9 cellular contexts compared by ENCODE assay signal in the genomic region with DNA sequence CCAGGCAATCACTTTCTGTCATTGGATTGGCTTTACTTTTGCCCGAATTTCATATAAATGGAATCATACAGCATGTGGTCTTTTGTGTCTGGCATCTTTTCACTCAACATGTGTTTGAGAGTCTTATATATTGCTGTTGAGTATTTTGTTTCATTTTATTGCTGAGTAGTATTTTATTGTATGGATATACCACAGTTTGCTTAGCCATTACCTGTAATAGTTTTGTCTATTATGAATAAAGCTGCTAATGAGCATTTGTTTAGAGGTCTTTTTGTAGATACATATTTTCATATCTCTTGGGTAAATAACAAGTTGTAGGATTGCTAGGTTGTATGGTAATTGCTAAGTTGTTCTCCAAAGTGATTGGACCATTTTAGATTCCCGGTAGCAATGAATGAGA.
"Had no signal": no experiment of that assay in that cellular context is flagged by ENCODE, and none has a peak within 500 bp of the region (broad histone marks: within the 10 kb centered on the region; RNA-seq: fewer than 3 reads in every experiment).

No MANE protein-coding gene starts in this region.

- H3K9me3 Mint-ChIP-seq: HFFc6 had no signal

- H3K4me3 Mint-ChIP-seq: HFFc6, IgD-negative memory B cell had no signal

- H3K4me1 ChIP-seq: HAP-1 had no signal

- H3K4me3 ChIP-seq: GM23248, HAP-1 had no signal

- H3K4me1 Mint-ChIP-seq: IgD-negative memory B cell had no signal

- H3K27ac Mint-ChIP-seq: HFFc6, IgD-negative memory B cell had no signal

- ATAC-seq: HCT116 had no signal

- H3K27ac ChIP-seq: GM23248, HL-60 had no signal

- H2AFZ ChIP-seq: GM23248 had no signal

- H3K9ac ChIP-seq: GM23248 had no signal

- H3K27me3 Mint-ChIP-seq: IgD-negative memory B cell had no signal

- H3K9me3 ChIP-seq: HAP-1 had no signal

- DNase-seq: GM23248, GOT3, H7, HFFc6, KG1 had no signal
